ENCODE assay signal across 14 cellular contexts in genomic region chr20:4413314-4414045, GRCh38.
"Had no signal": no experiment of that assay in that cellular context is flagged by ENCODE, and none has a peak within 500 bp of the region (broad histone marks: within the 10 kb centered on the region; RNA-seq: fewer than 3 reads in every experiment).

No MANE protein-coding gene starts in this region.

- H3K36me3 ChIP-seq: prostate gland, upper lobe of left lung had no signal

- H3K27me3 ChIP-seq: upper lobe of left lung had no signal

- DNase-seq: activated naive CD4-positive, alpha-beta T cell; aorta; cerebellar nuclear complex; effector memory CD4-positive, alpha-beta T cell; foreskin fibroblast; left ventricle myocardium superior; mesendoderm; right cardiac atrium; small intestine had no signal

- H3K9me3 ChIP-seq: prostate gland, upper lobe of left lung had no signal

- H3K27ac Mint-ChIP-seq: activated T-helper 1 cell treated with anti-CD3 and anti-CD28 coated beads, Interleukin-12 subunit alpha, Interleukin-12 subunit beta, Interleukin-2, Interleukin-4 antibody, amounts not matched to agents 30 ng/mL and 10 ng/mL and 1 ng/mL, durations not matched to agents 14 hours and 24 hours and 36 hours; nephron; stimulated activated naive CD8-positive, alpha-beta T cell treated with anti-CD3 and anti-CD28 coated beads, Interleukin-15, Interleukin-2, amounts not matched to agents 100 ng/mL and 50 ng/mL, for 24 hours had no signal

- H3K4me3 Mint-ChIP-seq: activated T-helper 1 cell treated with anti-CD3 and anti-CD28 coated beads, Interleukin-12 subunit alpha, Interleukin-12 subunit beta, Interleukin-2, Interleukin-4 antibody, amounts not matched to agents 30 ng/mL and 10 ng/mL and 1 ng/mL, durations not matched to agents 14 hours and 24 hours and 36 hours; nephron; stimulated activated naive CD8-positive, alpha-beta T cell treated with anti-CD3 and anti-CD28 coated beads, Interleukin-15, Interleukin-2, amounts not matched to agents 100 ng/mL and 50 ng/mL, for 24 hours had no signal

- H3K27me3 Mint-ChIP-seq: stimulated activated naive CD8-positive, alpha-beta T cell treated with anti-CD3 and anti-CD28 coated beads, Interleukin-15, Interleukin-2, amounts not matched to agents 100 ng/mL and 50 ng/mL, for 24 hours had no signal

- ATAC-seq: left ventricle myocardium superior, right cardiac atrium had no signal

- H3K27ac ChIP-seq: prostate gland, upper lobe of left lung had no signal

- H3K4me1 Mint-ChIP-seq: nephron had no signal

- H3K4me1 ChIP-seq: prostate gland, upper lobe of left lung had no signal

- H3K9me3 Mint-ChIP-seq: activated T-helper 1 cell treated with anti-CD3 and anti-CD28 coated beads, Interleukin-12 subunit alpha, Interleukin-12 subunit beta, Interleukin-2, Interleukin-4 antibody, amounts not matched to agents 30 ng/mL and 10 ng/mL and 1 ng/mL, durations not matched to agents 14 hours and 24 hours and 36 hours; stimulated activated naive CD8-positive, alpha-beta T cell treated with anti-CD3 and anti-CD28 coated beads, Interleukin-15, Interleukin-2, amounts not matched to agents 100 ng/mL and 50 ng/mL, for 24 hours had no signal

- H3K4me3 ChIP-seq: prostate gland, upper lobe of left lung had no signal
